ENCODE assay signal across 24 cellular contexts in genomic region chr16:66419527-66419926, GRCh38. TPM values are rescaled to one million over a fixed set of nuclear protein-coding genes. Genes with fewer than 3 reads are reported as not detected.
DNase-seq lines count a peak whose midpoint lies in the region; ATAC-seq and TF ChIP-seq lines count a peak whose summit lies in the region.
"Had no signal": no experiment of that assay in that cellular context is flagged by ENCODE, and none has a peak within 500 bp of the region (broad histone marks: within the 10 kb centered on the region; RNA-seq: fewer than 3 reads in every experiment).

No MANE protein-coding gene starts in this region.

- TF ChIP-seq CTCF in PC-3 (conservative IDR thresholded peaks at IDR 0.05; ENCODE audit: low read depth, low read length) (peak; percentile 20; the same call in 1 of the 2 replicates), fibroblast of the aortic adventitia (IDR thresholded peaks at IDR 0.05; ENCODE audit: insufficient read depth, low read length) (peak; percentile 25), retinal pigment epithelial cell (conservative IDR thresholded peaks at IDR 0.05; ENCODE audit: low read depth, low read length) (peak; percentile 21)

- H3K27ac ChIP-seq in PC-3 (ENCODE audit: low read length), result no peak overlapping the region
- H3K27ac ChIP-seq in naive thymus-derived CD4-positive, alpha-beta T cell (ENCODE audit: low read depth, low read length), result no peak overlapping the region
- H3K27ac ChIP-seq: colonic mucosa, KMS-11, pancreas had no signal

- peaks cover 26% of the 10 kb centered on the region; the same call in 1 of the 2 replicates for H3K4me1 ChIP-seq in PC-3 (ENCODE audit: insufficient read depth, low read length)
- H3K4me1 ChIP-seq in naive thymus-derived CD4-positive, alpha-beta T cell (ENCODE audit: control insufficient read depth in 2 of 2, insufficient read depth in 2 of 2, low read length in 2 of 2), result no peaks in the 10 kb centered on the region
- H3K4me1 ChIP-seq: colonic mucosa, pancreas had no signal

- peaks cover 4 to 13% (median 7%) of the 10 kb centered on the region in 5 donors for H3K36me3 Mint-ChIP-seq in naive thymus-derived CD4-positive, alpha-beta T cell
- no peaks in the 10 kb centered on the region for H3K36me3 Mint-ChIP-seq in activated CD4-positive, alpha-beta T cell treated with anti-CD3 and anti-CD28 coated beads, Interleukin-2, amount 10 ng/mL, durations not matched to agents 7 days and 5 days (ENCODE audit: low read depth)
- H3K36me3 Mint-ChIP-seq: natural killer cell, T-cell had no signal

- H3K27me3 ChIP-seq in PC-3 (ENCODE audit: low read length), result no peaks in the 10 kb centered on the region
- no peaks in the 10 kb centered on the region for H3K27me3 ChIP-seq in naive thymus-derived CD4-positive, alpha-beta T cell (ENCODE audit: control insufficient read depth in 2 of 2, insufficient read depth in 2 of 2, low read length in 2 of 2)
- H3K27me3 ChIP-seq: colonic mucosa, pancreas had no signal

- H3K79me2 ChIP-seq in PC-3 (ENCODE audit: low read length), result no peaks in the 10 kb centered on the region

- ATAC-seq in PC-3 (no peak), GM19023 (IDR thresholded peaks at IDR 0.05; ENCODE audit: unreplicated experiment) (no peak)
- ATAC-seq in naive thymus-derived CD4-positive, alpha-beta T cell, result no peak
- ATAC-seq: activated T-helper 17 cell treated with anti-CD3 and anti-CD28 coated beads, Interleukin-2, amount 50 U/mL, for 72 hours; left colon; natural killer cell; pancreas; Right ventricle myocardium inferior; sciatic nerve; T-cell had no signal

- H3K9me3 Mint-ChIP-seq in naive thymus-derived CD4-positive, alpha-beta T cell, result peaks cover 0 to 10% (median 0%) of the 10 kb centered on the region in 11 donors
- no peaks in the 10 kb centered on the region for H3K9me3 Mint-ChIP-seq in activated CD4-positive, alpha-beta T cell treated with anti-CD3 and anti-CD28 coated beads, Interleukin-2, amount 10 ng/mL, durations not matched to agents 7 days and 5 days
- H3K9me3 Mint-ChIP-seq: activated T-helper 17 cell treated with anti-CD3 and anti-CD28 coated beads, Interleukin-2, amount 50 U/mL, for 72 hours; natural killer cell; T-cell had no signal

- DNase-seq in NCI-H82 (lab: John Stamatoyannopoulos, UW) (peak; percentile 12), NCI-H82 treated with DMSO at 0.1 percent for 48 hours (lab: John Stamatoyannopoulos, UW; ENCODE audit: unreplicated experiment) (no peak), PC-3 (no peak), fibroblast of the aortic adventitia (ENCODE audit: low read depth) (no peak), retinal pigment epithelial cell (ENCODE audit: low read depth) (no peak)
- DNase-seq in naive thymus-derived CD4-positive, alpha-beta T cell, result no peak
- DNase-seq in activated CD4-positive, alpha-beta T cell treated with anti-CD3 and anti-CD28 coated beads, Interleukin-2, amount 10 ng/mL, durations not matched to agents 7 days and 5 days, result no peak
- DNase-seq: activated CD4-positive, alpha-beta T cell treated with anti-CD3 and anti-CD28 coated beads for 48 hours; colonic mucosa; EL; left colon; natural killer cell; NCI-H1694 treated with DMSO at 0.1 percent for 48 hours; NCI-H69; pancreas; T-cell had no signal

- BruUV-seq in PC-3 (replicated peaks; lab: Mats Ljungman, UMichigan), result no TSS peak

- no peak overlapping the region for H3K4me3 Mint-ChIP-seq in naive thymus-derived CD4-positive, alpha-beta T cell
- H3K4me3 Mint-ChIP-seq in activated CD4-positive, alpha-beta T cell treated with anti-CD3 and anti-CD28 coated beads, Interleukin-2, amount 10 ng/mL, durations not matched to agents 7 days and 5 days, result no peak overlapping the region
- H3K4me3 Mint-ChIP-seq: activated T-helper 17 cell treated with anti-CD3 and anti-CD28 coated beads, Interleukin-2, amount 50 U/mL, for 72 hours; natural killer cell; T-cell had no signal

- no peak overlapping the region for H3K4me3 ChIP-seq in PC-3 (ENCODE audit: low read length)
- H3K4me3 ChIP-seq in fibroblast of the aortic adventitia (ENCODE audit: low read depth, low read length), result no peak overlapping the region
- no peak overlapping the region for H3K4me3 ChIP-seq in retinal pigment epithelial cell (ENCODE audit: low read length)
- no peak overlapping the region for H3K4me3 ChIP-seq in naive thymus-derived CD4-positive, alpha-beta T cell (ENCODE audit: low read length)
- H3K4me3 ChIP-seq: colonic mucosa, pancreas had no signal

- no peaks in the 10 kb centered on the region for H3K9me2 ChIP-seq in PC-3 (replicated peaks; ENCODE audit: low read length)

- POLR2A ChIA-PET in PC-3 (lab: Charles Lee; ENCODE audit: unreplicated experiment), result no interaction called here
- POLR2A ChIA-PET in naive thymus-derived CD4-positive, alpha-beta T cell (lab: Charles Lee), result no interaction called here
- POLR2A ChIA-PET in activated CD4-positive, alpha-beta T cell treated with anti-CD3 and anti-CD28 coated beads, Interleukin-2, amount 10 ng/mL, durations not matched to agents 7 days and 5 days (lab: Charles Lee), result no interaction called here

- H3K9ac ChIP-seq in PC-3 (ENCODE audit: low read length), result no peak overlapping the region
- H3K9ac ChIP-seq: KMS-11 had no signal

- H3K27me3 Mint-ChIP-seq in naive thymus-derived CD4-positive, alpha-beta T cell, result peaks cover 9 to 42% (median 24%) of the 10 kb centered on the region in 5 donors
- peaks cover 38% of the 10 kb centered on the region for H3K27me3 Mint-ChIP-seq in activated CD4-positive, alpha-beta T cell treated with anti-CD3 and anti-CD28 coated beads, Interleukin-2, amount 10 ng/mL, durations not matched to agents 7 days and 5 days

- H4K20me1 ChIP-seq in PC-3 (ENCODE audit: low read length), result no peaks in the 10 kb centered on the region

- peaks cover 0 to 31% (median 6%) of the 10 kb centered on the region in 7 donors for H3K4me1 Mint-ChIP-seq in naive thymus-derived CD4-positive, alpha-beta T cell
- peaks cover 7% of the 10 kb centered on the region for H3K4me1 Mint-ChIP-seq in activated CD4-positive, alpha-beta T cell treated with anti-CD3 and anti-CD28 coated beads, Interleukin-2, amount 10 ng/mL, durations not matched to agents 7 days and 5 days

- CTCF ChIA-PET in PC-3 (lab: Charles Lee), result no interaction called here
- CTCF ChIA-PET in naive thymus-derived CD4-positive, alpha-beta T cell (lab: Charles Lee), result no interaction called here
- CTCF ChIA-PET in activated CD4-positive, alpha-beta T cell treated with anti-CD3 and anti-CD28 coated beads, Interleukin-2, amount 10 ng/mL, durations not matched to agents 7 days and 5 days (lab: Charles Lee), result no interaction called here

- no peak overlapping the region for H3K4me2 ChIP-seq in PC-3 (ENCODE audit: low read length)
- H3K4me2 ChIP-seq: KMS-11 had no signal

- no peak overlapping the region for H3K27ac Mint-ChIP-seq in naive thymus-derived CD4-positive, alpha-beta T cell
- no peak overlapping the region for H3K27ac Mint-ChIP-seq in activated CD4-positive, alpha-beta T cell treated with anti-CD3 and anti-CD28 coated beads, Interleukin-2, amount 10 ng/mL, durations not matched to agents 7 days and 5 days
- H3K27ac Mint-ChIP-seq: activated T-helper 17 cell treated with anti-CD3 and anti-CD28 coated beads, Interleukin-2, amount 50 U/mL, for 72 hours; natural killer cell; T-cell had no signal

- no peaks in the 10 kb centered on the region for H3K36me3 ChIP-seq in PC-3 (ENCODE audit: low read depth, low read length)
- no peaks in the 10 kb centered on the region for H3K36me3 ChIP-seq in naive thymus-derived CD4-positive, alpha-beta T cell (ENCODE audit: control insufficient read depth in 2 of 3, insufficient read depth in 3 of 3, low read length in 3 of 3)
- H3K36me3 ChIP-seq: colonic mucosa, pancreas had no signal

- intact Hi-C loops in PC-3 (cut with micrococcal nuclease), result no loop called here
- intact Hi-C loops in naive thymus-derived CD4-positive, alpha-beta T cell (cut with micrococcal nuclease), result no loop called here

- no peaks in the 10 kb centered on the region for H3K9me3 ChIP-seq in PC-3 (ENCODE audit: low read length)
- no peaks in the 10 kb centered on the region for H3K9me3 ChIP-seq in naive thymus-derived CD4-positive, alpha-beta T cell (ENCODE audit: control insufficient read depth in 2 of 3, low read length in 3 of 3)
- H3K9me3 ChIP-seq: colonic mucosa, pancreas had no signal

- no peak overlapping the region for H2AFZ ChIP-seq in PC-3 (ENCODE audit: low read length)

- H3F3A ChIP-seq in PC-3 (ENCODE audit: low read length, unreplicated experiment), result no peaks in the 10 kb centered on the region

RNA-seq across cellular contexts. Expression of gene BEAN1, which starts 7.6 kb away (rescaled TPM):
- total RNA-seq in PC-3 (2014; rRNA removed) (1.9 and 2.2 TPM in 2 replicates), fibroblast of the aortic adventitia (ENCODE audit: low replicate concordance) (0.09 TPM in 1 of 2 replicates, not detected in the other)
- not detected for total RNA-seq in naive thymus-derived CD4-positive, alpha-beta T cell
- polyA plus RNA-seq in naive thymus-derived CD4-positive, alpha-beta T cell, result not detected
- not detected for total RNA-seq in activated CD4-positive, alpha-beta T cell treated with anti-CD3 and anti-CD28 coated beads, Interleukin-2, amount 10 ng/mL, durations not matched to agents 7 days and 5 days
- total RNA-seq: activated T-helper 17 cell treated with anti-CD3 and anti-CD28 coated beads, Interleukin-2, amount 50 U/mL, for 72 hours; HT1080; left colon; natural killer cell; T-cell had no signal
- polyA plus RNA-seq: BJ had no signal

RNA-seq across cellular contexts. Expression of gene CDH5, which starts 53.0 kb away (rescaled TPM):
- total RNA-seq in PC-3 (2014; rRNA removed), result not detected in 2 replicates
- total RNA-seq in fibroblast of the aortic adventitia (ENCODE audit: low replicate concordance), result 2.9 and 7.0 TPM in 2 replicates
- not detected for total RNA-seq in naive thymus-derived CD4-positive, alpha-beta T cell
- not detected for polyA plus RNA-seq in naive thymus-derived CD4-positive, alpha-beta T cell
- total RNA-seq in activated CD4-positive, alpha-beta T cell treated with anti-CD3 and anti-CD28 coated beads, Interleukin-2, amount 10 ng/mL, durations not matched to agents 7 days and 5 days, result not detected
- total RNA-seq: A172; activated T-helper 17 cell treated with anti-CD3 and anti-CD28 coated beads, Interleukin-2, amount 50 U/mL, for 72 hours; natural killer cell had no signal
- polyA plus RNA-seq: BJ had no signal
